Comparison of ENCODE assay signal across 24 cellular contexts in genomic region chrX:2452799-2453198, GRCh38. TPM values are rescaled to one million over a fixed set of nuclear protein-coding genes. Genes with fewer than 3 reads are reported as not detected.
DNase-seq lines count a peak whose midpoint lies in the region; ATAC-seq, FAIRE-seq and TF ChIP-seq lines count a peak whose summit lies in the region.
"Had no signal": no experiment of that assay in that cellular context is flagged by ENCODE, and none has a peak within 500 bp of the region (broad histone marks: within the 10 kb centered on the region; RNA-seq: fewer than 3 reads in every experiment).

No MANE protein-coding gene starts in this region.

- H3K79me1 ChIP-seq in neuronal stem cell (ENCODE audit: low read depth, low read length): peaks cover 8% of the 10 kb centered on the region

- H3K79me2 ChIP-seq in HCT116 (ENCODE audit: insufficient read depth, low read length): peaks cover 24% of the 10 kb centered on the region; the same call in 1 of the 2 replicates
- peaks cover 10% of the 10 kb centered on the region for H3K79me2 ChIP-seq in K562 (ENCODE audit: control insufficient read depth, insufficient read depth, low read length)

- H2BK15ac ChIP-seq in neuronal stem cell (ENCODE audit: low read length): no peak overlapping the region

- FAIRE-seq in A549 (lab: Jason Lieb, UNC) (no peak), K562 (lab: Jason Lieb, UNC) (no peak)
- FAIRE-seq: G401.6, GM12891, GM19239 had no signal

- H3K18ac ChIP-seq in neuronal stem cell (ENCODE audit: low read length): no peak overlapping the region

- H3K9me1 ChIP-seq in K562 (ENCODE audit: control insufficient read depth, insufficient read depth, low read length): no peaks in the 10 kb centered on the region

- H3K4me3 ChIP-seq in A549 (no peak overlapping the region), HCT116 (replicated peaks in 1 of 2; ENCODE audit: low read depth in 1 of 2, low read length in 2 of 2) (peak overlapping the region; percentile 13 to 50; a peak in 3 of 4 replicates), K562 (peak overlapping the region; percentile 23; the same call in 1 of the 2 replicates), neuronal stem cell (ENCODE audit: low read length in 2 of 2) (no peak overlapping the region)
- H3K4me3 ChIP-seq: BLaER1 had no signal

- H2BK120ac ChIP-seq in neuronal stem cell (ENCODE audit: low read depth, low read length): no peak overlapping the region

- H3K9me3 ChIP-seq in A549 (no peaks in the 10 kb centered on the region), HCT116 (ENCODE audit: control insufficient read depth in 1 of 2, insufficient read depth in 1 of 2, low read depth in 1 of 2, low read length in 2 of 2) (no peaks in the 10 kb centered on the region), K562 (replicated peaks; ENCODE audit: control insufficient read depth, insufficient read depth, low read depth, low read length) (no peaks in the 10 kb centered on the region), neuronal stem cell (replicated peaks in 1 of 2; ENCODE audit: control insufficient read depth in 2 of 2, insufficient read depth in 1 of 2, low read depth in 1 of 2, low read length in 2 of 2) (peaks cover 0 to 7% of the 10 kb centered on the region in 2 donors)
- H3K9me3 ChIP-seq: BE2C had no signal

- H4K8ac ChIP-seq in neuronal stem cell (ENCODE audit: low read depth, low read length): no peak overlapping the region

- H3K4me2 ChIP-seq in A549: no peak overlapping the region
- H3K4me2 ChIP-seq in HCT116 (ENCODE audit: low read length): peak overlapping the region; percentile 76
- H3K4me2 ChIP-seq in K562 (ENCODE audit: insufficient read depth, low read length): peak overlapping the region; percentile 84
- H3K4me2 ChIP-seq in neuronal stem cell (ENCODE audit: insufficient read depth, low read length, poor library complexity, severe bottlenecking): no peak overlapping the region
- H3K4me2 ChIP-seq: BLaER1 had no signal

- no peaks in the 10 kb centered on the region for H4K20me1 ChIP-seq in HCT116 (ENCODE audit: insufficient read depth)
- H4K20me1 ChIP-seq in K562 (replicated peaks; ENCODE audit: control insufficient read depth, insufficient read depth, low read length): no peaks in the 10 kb centered on the region

- TF ChIP-seq CTCF in A549 (IDR thresholded peaks at IDR 0.05): no peak
- TF ChIP-seq CTCF in HCT116 (IDR thresholded peaks at IDR 0.05 in 2 of 3, conservative IDR thresholded peaks at IDR 0.05 in 1 of 3; ENCODE audit: borderline replicate concordance in 1 of 3, insufficient read depth in 1 of 3, low read depth in 2 of 3, low read length in 2 of 3): no peak
- TF ChIP-seq CTCF in K562 (IDR thresholded peaks at IDR 0.05 in 2 of 3, conservative IDR thresholded peaks at IDR 0.05 in 1 of 3; ENCODE audit: insufficient read depth in 2 of 3, low read depth in 1 of 3, low read length in 3 of 3): no peak

- H2AFZ ChIP-seq in HCT116 (ENCODE audit: low read depth, low read length, poor library complexity, severe bottlenecking): peak overlapping the region; percentile 31
- peak overlapping the region; percentile 96 for H2AFZ ChIP-seq in K562 (ENCODE audit: low read depth, low read length)
- no peak overlapping the region for H2AFZ ChIP-seq in neuronal stem cell (ENCODE audit: low read length)

- no peak overlapping the region for H2BK12ac ChIP-seq in neuronal stem cell (ENCODE audit: low read length)

- intact Hi-C loops in HCT116 (cut with micrococcal nuclease) (loop anchor here (1.0 to 5.0 kb wide), 3 partner anchors 12 to 805 kb away; no protein-coding TSS in a partner anchor), K562 (cut with micrococcal nuclease) (loop anchor here (1.0 to 2.0 kb wide), 3 partner anchors 12 to 134 kb away; no protein-coding TSS in a partner anchor)

- BruUV-seq in HCT116 (replicated peaks; lab: Mats Ljungman, UMichigan): no TSS peak
- no TSS peak for BruUV-seq in K562 (replicated peaks; lab: Mats Ljungman, UMichigan)

- TF ChIP-seq RAD21 in A549 (conservative IDR thresholded peaks at IDR 0.05 in 1 of 2, IDR thresholded peaks at IDR 0.05 in 1 of 2): no peak
- TF ChIP-seq RAD21 in HCT116 (IDR thresholded peaks at IDR 0.05; ENCODE audit: low read depth): no peak
- TF ChIP-seq RAD21 in K562 (CRISPR knock-in tag; conservative IDR thresholded peaks at IDR 0.05 in 1 of 2, IDR thresholded peaks at IDR 0.05 in 1 of 2): no peak

- POLR2A ChIA-PET in A549 (lab: Yijun Ruan, JAX) (no interaction called here), HCT116 (lab: Charles Lee) (no interaction called here), K562 (lab: Yijun Ruan, JAX) (no interaction called here)

- WGBS in A549 (ENCODE audit: missing lambda C conversion rate): 82% methylated on average over 4 of the region's 4 CpGs
- WGBS in K562 (ENCODE audit: insufficient coverage, low coverage, missing lambda C conversion rate): 60% methylated on average over 4 of the region's 4 CpGs
- WGBS in neuronal stem cell (ENCODE audit: extremely low coverage in 2 of 2, insufficient read length in 2 of 2, insufficient replicate concordance in 1 of 2), 2 donors: no CpG with 5 or more reads among the region's 4 CpGs

- H3K14ac ChIP-seq in neuronal stem cell (ENCODE audit: low read length): no peak overlapping the region

- H3K36me3 ChIP-seq in HCT116 (ENCODE audit: control insufficient read depth in 1 of 2, insufficient read depth in 2 of 2, low read length in 2 of 2): no peaks in the 10 kb centered on the region
- no peaks in the 10 kb centered on the region for H3K36me3 ChIP-seq in K562 (ENCODE audit: control insufficient read depth, insufficient read depth, low read length)
- no peaks in the 10 kb centered on the region for H3K36me3 ChIP-seq in neuronal stem cell (replicated peaks in 1 of 2; ENCODE audit: control insufficient read depth in 2 of 2, insufficient read depth in 2 of 2, low read length in 2 of 2)
- H3K36me3 ChIP-seq: BE2C had no signal

- RAD21 ChIA-PET in HCT116 (lab: Charles Lee; ENCODE audit: low non-redundant PET in 1 of 2, low total read pairs in 2 of 2, uncharacterized antibody in 2 of 2, unreplicated experiment in 2 of 2): no interaction called here

- H3K27ac ChIP-seq in A549 (no peak overlapping the region), HCT116 (ENCODE audit: low read depth, low read length) (peak overlapping the region; percentile 93), K562 (ENCODE audit: extremely low read depth, low read depth, low read length) (peak overlapping the region; percentile 92), neuronal stem cell (replicated peaks; ENCODE audit: low read length) (no peak overlapping the region)
- H3K27ac ChIP-seq: 22Rv1, BLaER1 had no signal

- no peaks in the 10 kb centered on the region for H3K27me3 ChIP-seq in HCT116 (ENCODE audit: insufficient read depth, low read length)
- no peaks in the 10 kb centered on the region for H3K27me3 ChIP-seq in K562 (ENCODE audit: control insufficient read depth in 2 of 2, insufficient read depth in 2 of 2, low read length in 2 of 2)
- no peaks in the 10 kb centered on the region for H3K27me3 ChIP-seq in neuronal stem cell (ENCODE audit: control insufficient read depth in 3 of 3, insufficient read depth in 3 of 3, low read depth in 1 of 3, low read length in 3 of 3)
- H3K27me3 ChIP-seq: BE2C, BLaER1 had no signal

- CTCF ChIA-PET in A549 (lab: Yijun Ruan, JAX): no interaction called here
- CTCF ChIA-PET in HCT116 (lab: Charles Lee): no interaction called here
- CTCF ChIA-PET in K562 (lab: Yijun Ruan, JAX; ENCODE audit: low intra/inter-chr PET ratio): no interaction called here

- in situ Hi-C loops in K562 (cut with MboI): loop anchor here (10.0 kb wide), 1 partner anchor 508 kb away; no protein-coding TSS in a partner anchor

- no peak overlapping the region for H4K91ac ChIP-seq in neuronal stem cell (ENCODE audit: low read depth, low read length, poor library complexity)

- no peaks in the 10 kb centered on the region for H3K9me2 ChIP-seq in HCT116 (ENCODE audit: insufficient read depth)

- no peak for ATAC-seq in A549
- ATAC-seq in HCT116: no peak
- ATAC-seq in K562: no peak

- DNase-seq in A549 (ENCODE audit: low read depth in 1 of 2, low spot score in 1 of 2) (no peak), HCT116 (ENCODE audit: low read depth, low spot score) (no peak), K562 (ENCODE audit: extremely low read depth in 1 of 4, low spot score in 3 of 4) (no peak), neuronal stem cell (ENCODE audit: low spot score) (no peak), DMS53 treated with DMSO at 0.1 percent for 48 hours (lab: John Stamatoyannopoulos, UW; ENCODE audit: unreplicated experiment) (no peak), MV-4-11 (lab: John Stamatoyannopoulos, UW) (no peak), iPS-NIHi11 (ENCODE audit: low spot score) (no peak)
- DNase-seq: ACHN; BE2C; C1 segment of cervical spinal cord; CD4-positive, alpha-beta memory T cell; CD4-positive, CD25-positive, alpha-beta regulatory T cell; CD8-positive, alpha-beta memory T cell; COR-L47; DMS 273 treated with DMSO at 0.1 percent for 48 hours; DMS153; DMS53; DMS79 treated with DMSO at 0.1 percent for 48 hours; GF-D8 had no signal

- H3K4me1 ChIP-seq in A549 (peaks cover 11% of the 10 kb centered on the region; the same call in 1 of the 3 replicates), HCT116 (ENCODE audit: control insufficient read depth in 1 of 2, insufficient read depth in 2 of 2, low read length in 2 of 2) (peaks cover 15 to 59% of the 10 kb centered on the region in 2 experiments), K562 (replicated peaks in 1 of 2; ENCODE audit: control insufficient read depth in 2 of 2, insufficient read depth in 2 of 2, low read length in 2 of 2) (no peaks in the 10 kb centered on the region; a peak in 3 of 5 replicates), neuronal stem cell (ENCODE audit: control insufficient read depth in 2 of 2, insufficient read depth in 1 of 2, low read depth in 1 of 2, low read length in 2 of 2) (peaks cover 3 to 11% of the 10 kb centered on the region in 2 donors)
- H3K4me1 ChIP-seq: BE2C had no signal

- no peak overlapping the region for H3K4ac ChIP-seq in neuronal stem cell (ENCODE audit: low read length)

- H3K9ac ChIP-seq in HCT116 (ENCODE audit: low read length): peak overlapping the region; percentile 62
- peak overlapping the region in 1 of 2 experiments; percentile 70; a peak in 2 of 4 replicates for H3K9ac ChIP-seq in K562 (ENCODE audit: insufficient read depth in 1 of 2, low read depth in 2 of 2, low read length in 2 of 2)
- no peak overlapping the region for H3K9ac ChIP-seq in neuronal stem cell (ENCODE audit: low read depth, low read length, poor library complexity)
- H3K9ac ChIP-seq: BLaER1 had no signal

- TF ChIP-seq EP300 in A549 (IDR thresholded peaks at IDR 0.05) (no peak), K562 (IDR thresholded peaks at IDR 0.05; ENCODE audit: low read length) (no peak)

- no peak overlapping the region for H3K23ac ChIP-seq in neuronal stem cell (ENCODE audit: low read depth, low read length, poor library complexity)

- peak overlapping the region; percentile 18 for H2AK5ac ChIP-seq in neuronal stem cell (ENCODE audit: low read depth, low read length)

- TF ChIP-seq POLR2A in A549 (IDR thresholded peaks at IDR 0.05; ENCODE audit: low read length) (no peak), HCT116 (IDR thresholded peaks at IDR 0.05; ENCODE audit: borderline replicate concordance, extremely low read depth, insufficient read depth, insufficient read length) (no peak), K562 (conservative IDR thresholded peaks at IDR 0.05) (no peak)

- no peak overlapping the region for H2BK5ac ChIP-seq in neuronal stem cell (ENCODE audit: low read length)

RNA-seq across cellular contexts. Expression of gene DHRSX, which starts 48.0 kb away (rescaled TPM):
- polyA plus RNA-seq in A549 (2011; rRNA removed): 56.3 and 71.6 TPM in 2 replicates
- 59.4 and 59.7 TPM in 2 replicates for polyA plus RNA-seq in A549 (2012; cell fraction: cytosol; rRNA removed)
- polyA plus RNA-seq in A549 (2012; cell fraction: nucleus; rRNA removed): 43.1 and 45.8 TPM in 2 replicates
- polyA plus RNA-seq in A549 (2017; fragmentation: RNase III; extraction: RNeasy Plus Mini Kit Qiagen cat#74134 plus additional on column Dnase treatment): 26.2 to 32.1 TPM (median 29.7 TPM) in 3 replicates
- polyA minus RNA-seq in A549 (2011; rRNA and poly(A)+ RNA removed): 56.4 and 62.1 TPM in 2 replicates
- 11.9 TPM for total RNA-seq in HCT116 (2021; ENCODE audit: unreplicated experiment)
- 14.0 and 15.9 TPM in 2 replicates for polyA plus RNA-seq in HCT116 (2012)
- total RNA-seq in K562 (2011; cell fraction: chromatin; rRNA removed; ENCODE audit: low replicate concordance): 22.8 and 25.9 TPM in 2 replicates
- total RNA-seq in K562 (2011; cell fraction: nucleolus; rRNA removed): 18.4 and 20.2 TPM in 2 replicates
- total RNA-seq in K562 (2011; cell fraction: nucleoplasm; rRNA removed): 19.2 and 21.9 TPM in 2 replicates
- total RNA-seq in K562 (2014; rRNA removed): 6.5 and 6.9 TPM in 2 replicates
- total RNA-seq in K562 (2014; rRNA removed; fragmentation: Illumina TruSeq; extraction: Trizol): 3.4 and 3.6 TPM in 2 replicates
- 3.6 and 4.5 TPM in 2 replicates for total RNA-seq in K562 (2015; rRNA removed; fragmentation: Illumina TruSeq; extraction: Trizol)
- total RNA-seq in K562 (2021): 10.5 and 11.0 TPM in 2 replicates
- polyA plus RNA-seq in K562 (2011; rRNA removed): 6.5 and 8.6 TPM in 2 replicates
- 10.6 and 13.3 TPM in 2 replicates for polyA plus RNA-seq in K562 (2011; cell fraction: cytosol; rRNA removed)
- polyA plus RNA-seq in K562 (2011; cell fraction: nucleus; rRNA removed): 8.7 and 13.2 TPM in 2 replicates
- polyA plus RNA-seq in K562 (2012): 8.1 and 9.8 TPM in 2 replicates
- polyA plus RNA-seq in K562 (2014; fragmentation: Illumina TruSeq; extraction: Trizol): 7.2 and 8.7 TPM in 2 replicates
- polyA plus RNA-seq in K562 (2014; fragmentation: Nextera tagmentation; extraction: Ambion mirVana): 1 to 10 TPM in 1 of 2 experiments, under 1 TPM in 1; 0.59 to 1.0 TPM
- polyA plus RNA-seq in K562 (2014; rRNA removed): 6.2 and 7.8 TPM in 2 replicates
- 9.8 and 11.9 TPM in 2 replicates for polyA minus RNA-seq in K562 (2011; rRNA and poly(A)+ RNA removed)
- polyA minus RNA-seq in K562 (2011; cell fraction: cytosol; rRNA and poly(A)+ RNA removed): 2.5 and 5.4 TPM in 2 replicates
- 5.0 and 9.9 TPM in 2 replicates for polyA minus RNA-seq in K562 (2011; cell fraction: nucleus; rRNA and poly(A)+ RNA removed)
- 24.5 TPM for polyA plus RNA-seq in neuronal stem cell (2013, experiment 1 of 2)
- polyA plus RNA-seq in neuronal stem cell (2013, experiment 2 of 2): 24.6 TPM

RNA-seq across cellular contexts. Expression of gene ZBED1, which starts 48.0 kb away (rescaled TPM):
- polyA plus RNA-seq in A549 (2011; rRNA removed) (21.1 and 21.9 TPM in 2 replicates), A549 (2017; fragmentation: RNase III; extraction: RNeasy Plus Mini Kit Qiagen cat#74134 plus additional on column Dnase treatment) (17.0 to 19.7 TPM (median 18.9 TPM) in 3 replicates), K562 (2011; rRNA removed) (7.8 and 8.1 TPM in 2 replicates), K562 (2014; fragmentation: Illumina TruSeq; extraction: Trizol) (16.3 and 17.7 TPM in 2 replicates), K562 (2014; fragmentation: Nextera tagmentation; extraction: Ambion mirVana) (1 to 10 TPM in 1 of 2 experiments, under 1 TPM in 1; 0.61 to 2.6 TPM), K562 (2014; rRNA removed) (13.7 and 16.5 TPM in 2 replicates)
- polyA plus RNA-seq in A549 (2012; cell fraction: cytosol; rRNA removed): 25.2 and 37.3 TPM in 2 replicates
- 23.5 and 26.6 TPM in 2 replicates for polyA plus RNA-seq in A549 (2012; cell fraction: nucleus; rRNA removed)
- 19.4 and 25.5 TPM in 2 replicates for polyA minus RNA-seq in A549 (2011; rRNA and poly(A)+ RNA removed)
- total RNA-seq in HCT116 (2021; ENCODE audit: unreplicated experiment) (21.0 TPM), K562 (2014; rRNA removed) (17.7 and 19.8 TPM in 2 replicates), K562 (2014; rRNA removed; fragmentation: Illumina TruSeq; extraction: Trizol) (10.8 and 13.9 TPM in 2 replicates), K562 (2015; rRNA removed; fragmentation: Illumina TruSeq; extraction: Trizol) (15.2 TPM in 2 replicates), K562 (2021) (26.9 and 27.6 TPM in 2 replicates)
- polyA plus RNA-seq in HCT116 (2012): 10.7 and 11.8 TPM in 2 replicates
- total RNA-seq in K562 (2011; cell fraction: chromatin; rRNA removed; ENCODE audit: low replicate concordance): 18.5 and 26.9 TPM in 2 replicates
- 18.0 and 21.3 TPM in 2 replicates for total RNA-seq in K562 (2011; cell fraction: nucleolus; rRNA removed)
- total RNA-seq in K562 (2011; cell fraction: nucleoplasm; rRNA removed): 12.4 and 13.6 TPM in 2 replicates
- 7.9 and 17.2 TPM in 2 replicates for polyA plus RNA-seq in K562 (2011; cell fraction: cytosol; rRNA removed)
- 3.3 and 5.1 TPM in 2 replicates for polyA plus RNA-seq in K562 (2011; cell fraction: nucleus; rRNA removed)
- 13.5 and 20.7 TPM in 2 replicates for polyA plus RNA-seq in K562 (2012)
- 6.7 and 10.2 TPM in 2 replicates for polyA minus RNA-seq in K562 (2011; rRNA and poly(A)+ RNA removed)
- 19.8 and 20.0 TPM in 2 replicates for polyA minus RNA-seq in K562 (2011; cell fraction: cytosol; rRNA and poly(A)+ RNA removed)
- polyA minus RNA-seq in K562 (2011; cell fraction: nucleus; rRNA and poly(A)+ RNA removed): 3.4 and 5.1 TPM in 2 replicates
- polyA plus RNA-seq in neuronal stem cell (2013, experiment 1 of 2): 19.2 TPM
- polyA plus RNA-seq in neuronal stem cell (2013, experiment 2 of 2): 18.2 TPM

Comparison
In these comparisons a context has a peak if more than half of its experiments do, and no peak if none do; other contexts are left out.
1. H3K27ac ChIP-seq: peak in HCT116 (single experiment) and K562 (single experiment); none in A549 (0 of 2) and neuronal stem cell (single experiment).
2. H3K4me2 ChIP-seq: peak in HCT116 (single experiment) and K562 (single experiment); none in A549 (single experiment) and neuronal stem cell (single experiment).
3. H3K4me3 ChIP-seq: peak in HCT116 (2 of 2) and K562 (single experiment); none in A549 (single experiment) and neuronal stem cell (0 of 2).
4. Of the 35 proteins assayed by ChIP-seq in both K562 and A549: peak only in K562: none; only in A549: CHD4 and KDM1A; in both: none; in neither: 33.